ENCODE assay signal across 8 cellular contexts in the genomic region with DNA sequence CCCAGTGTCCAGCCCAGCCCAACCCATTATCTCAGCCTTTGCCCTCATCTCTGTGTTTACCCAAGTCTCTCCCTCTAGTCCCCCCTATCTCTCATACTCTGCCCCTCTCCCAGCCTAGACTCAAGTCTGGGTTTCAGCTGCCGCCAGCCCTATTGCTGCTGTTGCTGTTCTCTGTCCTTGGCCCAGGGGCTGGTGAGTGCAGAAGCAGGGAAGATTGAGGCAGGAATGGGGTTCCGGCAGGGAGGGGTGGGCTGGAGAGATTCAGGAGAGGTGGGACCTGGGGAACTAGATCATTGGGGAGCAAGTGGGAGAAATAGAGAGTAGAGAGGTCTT. TPM values are rescaled to one million over a fixed set of nuclear protein-coding genes. Genes with fewer than 3 reads are reported as not detected.
DNase-seq lines count a peak whose midpoint lies in the region; ATAC-seq and TF ChIP-seq lines count a peak whose summit lies in the region.

No MANE protein-coding gene starts in this region.

- intact Hi-C loops in esophagus muscularis mucosa (cut with DNase I), result no loop called here
- intact Hi-C loops in sciatic nerve (cut with DNase I), result no loop called here

- H3K27ac ChIP-seq in SJCRH30 (no peak overlapping the region; the same call in 1 of the 2 replicates), esophagus muscularis mucosa (replicated peaks in 1 of 4) (peak overlapping the region; percentile 85 to 98 (median 96)), rectal smooth muscle tissue (ENCODE audit: low read depth, low read length) (peak overlapping the region; percentile 89)

- H3K9ac ChIP-seq in ES-I3 (ENCODE audit: low read depth, low read length), result peak overlapping the region; percentile 71; the same call in 1 of the 2 replicates
- peak overlapping the region; percentile 79 for H3K9ac ChIP-seq in rectal smooth muscle tissue (ENCODE audit: low read length)

- no peaks in the 10 kb centered on the region for H3K27me3 ChIP-seq in SJCRH30
- no peaks in the 10 kb centered on the region for H3K27me3 ChIP-seq in esophagus muscularis mucosa
- H3K27me3 ChIP-seq in rectal smooth muscle tissue (ENCODE audit: control insufficient read depth, insufficient read depth, low read length), result no peaks in the 10 kb centered on the region

- H3K4me1 ChIP-seq in ES-I3 (ENCODE audit: insufficient read depth, low read length) (no peaks in the 10 kb centered on the region), SJCRH30 (peaks cover 15% of the 10 kb centered on the region), esophagus muscularis mucosa (peaks cover 35 to 72% (median 56%) of the 10 kb centered on the region in 4 donors), rectal smooth muscle tissue (ENCODE audit: control insufficient read depth, insufficient read depth, low read length) (peaks cover 11% of the 10 kb centered on the region)

- TF ChIP-seq EP300 in esophagus muscularis mucosa (IDR thresholded peaks at IDR 0.05), result no peak

- H3K4me3 ChIP-seq in SJCRH30, result peak overlapping the region; percentile 90
- H3K4me3 ChIP-seq in esophagus muscularis mucosa, result peak overlapping the region; percentile 66 to 91 (median 80)
- peak overlapping the region; percentile 75 for H3K4me3 ChIP-seq in rectal smooth muscle tissue (ENCODE audit: low read length)

- no peaks in the 10 kb centered on the region for H3K36me3 ChIP-seq in ES-I3 (ENCODE audit: insufficient read depth, low read length)
- H3K36me3 ChIP-seq in SJCRH30, result no peaks in the 10 kb centered on the region
- peaks cover 0 to 5% (median 0%) of the 10 kb centered on the region in 4 donors for H3K36me3 ChIP-seq in esophagus muscularis mucosa
- no peaks in the 10 kb centered on the region for H3K36me3 ChIP-seq in rectal smooth muscle tissue (ENCODE audit: control insufficient read depth, insufficient read depth, low read length)

- no peaks in the 10 kb centered on the region for H3K9me3 ChIP-seq in ES-I3 (ENCODE audit: control insufficient read depth, insufficient read depth, low read length)
- no peaks in the 10 kb centered on the region for H3K9me3 ChIP-seq in SJCRH30 (replicated peaks)
- no peaks in the 10 kb centered on the region for H3K9me3 ChIP-seq in esophagus muscularis mucosa

- DNase-seq in SJCRH30 (no peak), esophagus muscularis mucosa (ENCODE audit: extremely low spot score) (no peak), HCEC 1CT (no peak), sciatic nerve (ENCODE audit: low spot score) (no peak)

- 19% methylated on average over 2 of the region's 2 CpGs for WGBS in esophagus muscularis mucosa

- TF ChIP-seq POLR2A in esophagus muscularis mucosa (IDR thresholded peaks at IDR 0.05; ENCODE audit: low read depth), result no peak

- TF ChIP-seq CTCF in esophagus muscularis mucosa (IDR thresholded peaks at IDR 0.05), result no peak

- ATAC-seq in HG03457 (IDR thresholded peaks at IDR 0.05; ENCODE audit: unreplicated experiment) (no peak), GM19467 (IDR thresholded peaks at IDR 0.05; ENCODE audit: unreplicated experiment) (no peak), sciatic nerve (no peak)

RNA-seq across cellular contexts. Expression of gene TMEM8B, which starts 0.7 kb away (rescaled TPM):
- 1.7 and 2.1 TPM in 2 replicates for total RNA-seq in SJCRH30 (2014; rRNA removed; shearing (Covaris generic))
- total RNA-seq in esophagus muscularis mucosa (10 to 100 TPM in 3 of 4 donors, 1 to 10 TPM in 1; 10.0 to 27.0 (median 20.3) TPM), sciatic nerve (31.7 TPM)

RNA-seq across cellular contexts. Expression of gene FAM221B, which starts 1.2 kb away (rescaled TPM):
- total RNA-seq in SJCRH30 (2014; rRNA removed; shearing (Covaris generic)), result not detected in 2 replicates
- total RNA-seq in esophagus muscularis mucosa (not detected), sciatic nerve (not detected)

RNA-seq across cellular contexts. Expression of gene HINT2, which starts 14.9 kb away (rescaled TPM):
- total RNA-seq in SJCRH30 (2014; rRNA removed; shearing (Covaris generic)), result 21.3 and 28.2 TPM in 2 replicates
- 10 to 100 TPM; 23.4 to 32.4 (median 27.5) TPM for total RNA-seq in esophagus muscularis mucosa
- total RNA-seq in sciatic nerve, result 31.2 TPM

RNA-seq across cellular contexts. Expression of gene SPAG8, which starts 17.7 kb away (rescaled TPM):
- 0.20 and 0.63 TPM in 2 replicates for total RNA-seq in SJCRH30 (2014; rRNA removed; shearing (Covaris generic))
- total RNA-seq in esophagus muscularis mucosa, result 1 to 10 TPM in 1 of 4 donors, under 1 TPM in 3; 0.65 to 2.0 (median 0.83) TPM
- 6.3 TPM for total RNA-seq in sciatic nerve

RNA-seq across cellular contexts. Expression of gene NPR2, which starts 38.3 kb away (rescaled TPM):
- total RNA-seq in SJCRH30 (2014; rRNA removed; shearing (Covaris generic)), result 0.24 and 0.41 TPM in 2 replicates
- total RNA-seq in esophagus muscularis mucosa, result 10 to 100 TPM; 22.0 to 35.9 (median 29.7) TPM
- 41.8 TPM for total RNA-seq in sciatic nerve
